ENCODE assay signal across 2 cellular contexts in the genomic region with DNA sequence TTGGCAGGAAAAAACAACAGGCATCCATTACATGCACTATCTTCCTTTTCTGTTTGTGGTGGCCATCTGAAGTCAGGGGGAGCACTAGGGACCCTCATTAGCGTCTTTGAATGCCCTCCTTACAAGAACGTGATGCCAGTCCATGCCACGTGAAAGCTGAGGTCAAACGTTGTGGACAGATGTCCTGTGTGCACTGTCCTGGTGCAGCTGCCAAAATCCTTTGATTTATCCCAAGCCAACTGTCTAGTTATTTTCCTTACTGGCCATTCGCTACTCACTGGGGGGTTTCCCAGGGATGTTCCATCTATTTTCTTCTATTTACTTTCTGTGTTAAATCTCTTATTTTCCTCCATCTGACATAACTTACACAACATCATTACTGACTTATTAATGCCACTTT.
TF ChIP-seq lines count a peak whose summit lies in the region.

No MANE protein-coding gene starts in this region.

TF ChIP-seq in IMR-90, 13 proteins besides CTCF, POLR2A, EP300 and RAD21 (continued from another document):
- TF ChIP-seq NFE2L2 (IDR thresholded peaks at IDR 0.05; ENCODE audit: low read depth, low read length): no peak

TF ChIP-seq in liver, 16 proteins besides CTCF, POLR2A, EP300 and RAD21:
- TF ChIP-seq FOXA2 (IDR thresholded peaks at IDR 0.05) (peak; percentile 79), HNF4A (conservative IDR thresholded peaks at IDR 0.05) (peak; percentile 75 to 87), SP1 (IDR thresholded peaks at IDR 0.05) (peak; percentile 75), EGR1 (IDR thresholded peaks at IDR 0.05; ENCODE audit: low read depth in 2 of 2) (peak in 1 of 2 donors; percentile 18), FOXA1 (IDR thresholded peaks at IDR 0.05) (peak; percentile 81), GABPA (IDR thresholded peaks at IDR 0.05 in 1 of 2, conservative IDR thresholded peaks at IDR 0.05 in 1 of 2) (no peak), HNF4G (IDR thresholded peaks at IDR 0.05) (peak; percentile 15), RXRA (IDR thresholded peaks at IDR 0.05) (peak; percentile 86 to 93), JUND (IDR thresholded peaks at IDR 0.05) (peak in 1 of 2 donors; percentile 40), TAF1 (conservative IDR thresholded peaks at IDR 0.05) (no peak), YY1 (IDR thresholded peaks at IDR 0.05) (no peak), NR2F2 (IDR thresholded peaks at IDR 0.05) (no peak)
- TF ChIP-seq, protein P1, sequence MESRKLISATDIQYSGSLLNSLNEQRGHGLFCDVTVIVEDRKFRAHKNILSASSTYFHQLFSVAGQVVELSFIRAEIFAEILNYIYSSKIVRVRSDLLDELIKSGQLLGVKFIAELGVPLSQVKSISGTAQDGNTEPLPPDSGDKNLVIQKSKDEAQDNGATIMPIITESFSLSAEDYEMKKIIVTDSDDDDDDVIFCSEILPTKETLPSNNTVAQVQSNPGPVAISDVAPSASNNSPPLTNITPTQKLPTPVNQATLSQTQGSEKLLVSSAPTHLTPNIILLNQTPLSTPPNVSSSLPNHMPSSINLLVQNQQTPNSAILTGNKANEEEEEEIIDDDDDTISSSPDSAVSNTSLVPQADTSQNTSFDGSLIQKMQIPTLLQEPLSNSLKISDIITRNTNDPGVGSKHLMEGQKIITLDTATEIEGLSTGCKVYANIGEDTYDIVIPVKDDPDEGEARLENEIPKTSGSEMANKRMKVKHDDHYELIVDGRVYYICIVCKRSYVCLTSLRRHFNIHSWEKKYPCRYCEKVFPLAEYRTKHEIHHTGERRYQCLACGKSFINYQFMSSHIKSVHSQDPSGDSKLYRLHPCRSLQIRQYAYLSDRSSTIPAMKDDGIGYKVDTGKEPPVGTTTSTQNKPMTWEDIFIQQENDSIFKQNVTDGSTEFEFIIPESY (IDR thresholded peaks at IDR 0.05): peak; percentile 69
- TF ChIP-seq, protein P2, sequence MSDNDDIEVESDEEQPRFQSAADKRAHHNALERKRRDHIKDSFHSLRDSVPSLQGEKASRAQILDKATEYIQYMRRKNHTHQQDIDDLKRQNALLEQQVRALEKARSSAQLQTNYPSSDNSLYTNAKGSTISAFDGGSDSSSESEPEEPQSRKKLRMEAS (IDR thresholded peaks at IDR 0.05): peak; percentile 60
- TF ChIP-seq, protein P3, sequence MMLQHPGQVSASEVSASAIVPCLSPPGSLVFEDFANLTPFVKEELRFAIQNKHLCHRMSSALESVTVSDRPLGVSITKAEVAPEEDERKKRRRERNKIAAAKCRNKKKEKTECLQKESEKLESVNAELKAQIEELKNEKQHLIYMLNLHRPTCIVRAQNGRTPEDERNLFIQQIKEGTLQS (IDR thresholded peaks at IDR 0.05): no peak
- TF ChIP-seq, protein P4, sequence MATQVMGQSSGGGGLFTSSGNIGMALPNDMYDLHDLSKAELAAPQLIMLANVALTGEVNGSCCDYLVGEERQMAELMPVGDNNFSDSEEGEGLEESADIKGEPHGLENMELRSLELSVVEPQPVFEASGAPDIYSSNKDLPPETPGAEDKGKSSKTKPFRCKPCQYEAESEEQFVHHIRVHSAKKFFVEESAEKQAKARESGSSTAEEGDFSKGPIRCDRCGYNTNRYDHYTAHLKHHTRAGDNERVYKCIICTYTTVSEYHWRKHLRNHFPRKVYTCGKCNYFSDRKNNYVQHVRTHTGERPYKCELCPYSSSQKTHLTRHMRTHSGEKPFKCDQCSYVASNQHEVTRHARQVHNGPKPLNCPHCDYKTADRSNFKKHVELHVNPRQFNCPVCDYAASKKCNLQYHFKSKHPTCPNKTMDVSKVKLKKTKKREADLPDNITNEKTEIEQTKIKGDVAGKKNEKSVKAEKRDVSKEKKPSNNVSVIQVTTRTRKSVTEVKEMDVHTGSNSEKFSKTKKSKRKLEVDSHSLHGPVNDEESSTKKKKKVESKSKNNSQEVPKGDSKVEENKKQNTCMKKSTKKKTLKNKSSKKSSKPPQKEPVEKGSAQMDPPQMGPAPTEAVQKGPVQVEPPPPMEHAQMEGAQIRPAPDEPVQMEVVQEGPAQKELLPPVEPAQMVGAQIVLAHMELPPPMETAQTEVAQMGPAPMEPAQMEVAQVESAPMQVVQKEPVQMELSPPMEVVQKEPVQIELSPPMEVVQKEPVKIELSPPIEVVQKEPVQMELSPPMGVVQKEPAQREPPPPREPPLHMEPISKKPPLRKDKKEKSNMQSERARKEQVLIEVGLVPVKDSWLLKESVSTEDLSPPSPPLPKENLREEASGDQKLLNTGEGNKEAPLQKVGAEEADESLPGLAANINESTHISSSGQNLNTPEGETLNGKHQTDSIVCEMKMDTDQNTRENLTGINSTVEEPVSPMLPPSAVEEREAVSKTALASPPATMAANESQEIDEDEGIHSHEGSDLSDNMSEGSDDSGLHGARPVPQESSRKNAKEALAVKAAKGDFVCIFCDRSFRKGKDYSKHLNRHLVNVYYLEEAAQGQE (IDR thresholded peaks at IDR 0.05): no peak
